ENCODE assay signal across 8 cellular contexts in genomic region chr2:181586569-181587076, GRCh38.
DNase-seq lines count a peak whose midpoint lies in the region; ATAC-seq and TF ChIP-seq lines count a peak whose summit lies in the region.

No MANE protein-coding gene starts in this region.

- DNase-seq in DMS79 treated with DMSO at 0.1 percent for 48 hours (lab: John Stamatoyannopoulos, UW) (peak; percentile 92), GM20000 (ENCODE audit: low spot score) (peak; percentile 23), SK-N-MC (ENCODE audit: low read depth, low spot score) (peak; percentile 48), midbrain (lab: John Stamatoyannopoulos, UW) (no peak), erythroblast (lab: John Stamatoyannopoulos, UW) (no peak), activated gamma-delta T cell (lab: John Stamatoyannopoulos, UW) (no peak)
- DNase-seq in stimulated activated effector memory CD8-positive, alpha-beta T cell treated with anti-CD3 and anti-CD28 coated beads, Interleukin-12 subunit alpha, Interleukin-12 subunit beta, amount 100 ng/mL, for 72 hours (ENCODE audit: low spot score in 2 of 2): no peak

- H3K4me3 Mint-ChIP-seq in stimulated activated effector memory CD8-positive, alpha-beta T cell treated with anti-CD3 and anti-CD28 coated beads, Interleukin-12 subunit alpha, Interleukin-12 subunit beta, amount 100 ng/mL, for 72 hours: no peak overlapping the region

- no peak overlapping the region for H3K9ac ChIP-seq in SK-N-MC (ENCODE audit: insufficient read length)

- no peaks in the 10 kb centered on the region for H3K9me3 ChIP-seq in SK-N-MC (ENCODE audit: low read depth, low read length)

- peak overlapping the region; percentile 40 for H3K4me3 ChIP-seq in SK-N-MC

- no peak overlapping the region; the same call in 1 of the 2 replicates for H3K27ac ChIP-seq in SK-N-MC

- TF ChIP-seq POLR2A in erythroblast (IDR thresholded peaks at IDR 0.05; ENCODE audit: low read length): no peak

- TF ChIP-seq CTCF in GM20000 (IDR thresholded peaks at IDR 0.05; ENCODE audit: extremely low read depth, missing control alignments): no peak

- no peaks in the 10 kb centered on the region for H3K9me3 Mint-ChIP-seq in stimulated activated effector memory CD8-positive, alpha-beta T cell treated with anti-CD3 and anti-CD28 coated beads, Interleukin-12 subunit alpha, Interleukin-12 subunit beta, amount 100 ng/mL, for 72 hours

- ATAC-seq in HG03469 (IDR thresholded peaks at IDR 0.05; ENCODE audit: unreplicated experiment): peak; percentile 90
- ATAC-seq in stimulated activated effector memory CD8-positive, alpha-beta T cell treated with anti-CD3 and anti-CD28 coated beads, Interleukin-12 subunit alpha, Interleukin-12 subunit beta, amount 100 ng/mL, for 72 hours: peak; percentile 42

- peaks cover 9% of the 10 kb centered on the region for H3K4me1 Mint-ChIP-seq in stimulated activated effector memory CD8-positive, alpha-beta T cell treated with anti-CD3 and anti-CD28 coated beads, Interleukin-12 subunit alpha, Interleukin-12 subunit beta, amount 100 ng/mL, for 72 hours

- H3K27ac Mint-ChIP-seq in stimulated activated effector memory CD8-positive, alpha-beta T cell treated with anti-CD3 and anti-CD28 coated beads, Interleukin-12 subunit alpha, Interleukin-12 subunit beta, amount 100 ng/mL, for 72 hours: no peak overlapping the region

- H3K36me3 ChIP-seq in SK-N-MC (ENCODE audit: insufficient read depth, low read length): no peaks in the 10 kb centered on the region

- H3K36me3 Mint-ChIP-seq in stimulated activated effector memory CD8-positive, alpha-beta T cell treated with anti-CD3 and anti-CD28 coated beads, Interleukin-12 subunit alpha, Interleukin-12 subunit beta, amount 100 ng/mL, for 72 hours: no peaks in the 10 kb centered on the region

Comparison
In these comparisons a context has a peak if more than half of its experiments do, and no peak if none do; other contexts are left out.
1. DNase-seq: peak in DMS79 treated with DMSO at 0.1 percent for 48 hours (single experiment), GM20000 (single experiment) and SK-N-MC (single experiment); none in stimulated activated effector memory CD8-positive, alpha-beta T cell treated with anti-CD3 and anti-CD28 coated beads, Interleukin-12 subunit alpha, Interleukin-12 subunit beta, amount 100 ng/mL, for 72 hours (0 of 2), midbrain (single experiment), erythroblast (0 of 2) and activated gamma-delta T cell (single experiment).